In genomic region chr5:157732130-157732783, GRCh38 we compare ENCODE assay signal across 8 cellular contexts. TPM values are rescaled to one million over a fixed set of nuclear protein-coding genes. Genes with fewer than 3 reads are reported as not detected.
A peak's percentile ranks its signal among the peaks of the same experiment; 100 is the strongest.
DNase-seq lines count a peak whose midpoint lies in the region; ATAC-seq and TF ChIP-seq lines count a peak whose summit lies in the region.

No MANE protein-coding gene starts in this region.

- H3K27me3 ChIP-seq in iPS-20b (ENCODE audit: insufficient read depth, low read length) (no peaks in the 10 kb centered on the region), stomach smooth muscle (ENCODE audit: control insufficient read depth in 1 of 2, insufficient read depth in 2 of 2, low read length in 2 of 2) (no peaks in the 10 kb centered on the region)

- no peaks in the 10 kb centered on the region for H3K27me3 Mint-ChIP-seq in activated CD4-positive, alpha-beta T cell treated with anti-CD3 and anti-CD28 coated beads, Interleukin-2, amount 10 ng/mL, durations not matched to agents 24 days and 14 days
- no peaks in the 10 kb centered on the region for H3K27me3 Mint-ChIP-seq in activated CD8-positive, alpha-beta T cell treated with anti-CD3 and anti-CD28 coated beads for 36 hours

- DNase-seq in activated CD4-positive, alpha-beta T cell treated with anti-CD3 and anti-CD28 coated beads, Interleukin-2, amount 10 ng/mL, durations not matched to agents 24 days and 14 days: no peak
- no peak for DNase-seq in activated CD4-positive, alpha-beta T cell treated with anti-CD3 and anti-CD28 coated beads, Interleukin-2, amount 50 U/mL, for 48 hours
- no peak for DNase-seq in activated CD8-positive, alpha-beta T cell treated with anti-CD3 and anti-CD28 coated beads for 36 hours
- DNase-seq in GM10248 (ENCODE audit: extremely low spot score) (no peak), mesenteric fat pad (ENCODE audit: low spot score) (no peak)

- intact Hi-C loops in activated CD4-positive, alpha-beta T cell treated with anti-CD3 and anti-CD28 coated beads, Interleukin-2, amount 10 ng/mL, durations not matched to agents 24 days and 14 days (cut with micrococcal nuclease): loop anchor here (5.0 kb wide), 2 partner anchors 270 to 1725 kb away; partner anchors contain the start of gene NIPAL4
- intact Hi-C loops in activated CD8-positive, alpha-beta T cell treated with anti-CD3 and anti-CD28 coated beads for 36 hours (cut with micrococcal nuclease): no loop called here

- H3K36me3 Mint-ChIP-seq in activated CD4-positive, alpha-beta T cell treated with anti-CD3 and anti-CD28 coated beads, Interleukin-2, amount 10 ng/mL, durations not matched to agents 24 days and 14 days (ENCODE audit: low read depth): peaks cover 22% of the 10 kb centered on the region
- H3K36me3 Mint-ChIP-seq in activated CD8-positive, alpha-beta T cell treated with anti-CD3 and anti-CD28 coated beads for 36 hours (ENCODE audit: low read depth): peaks cover 17% of the 10 kb centered on the region

- POLR2A ChIA-PET in activated CD8-positive, alpha-beta T cell treated with anti-CD3 and anti-CD28 coated beads for 36 hours (lab: Charles Lee): interaction anchor here (0.8 to 1.3 kb wide), 3 partner anchors 10 to 460 kb away, joined by 3 to 8 read pairs (median 4); partner anchors contain the start of gene LSM11
- POLR2A ChIA-PET in GM10248 (lab: Yijun Ruan, JAX): no interaction called here

- peaks cover 25% of the 10 kb centered on the region for H3K4me1 Mint-ChIP-seq in activated CD4-positive, alpha-beta T cell treated with anti-CD3 and anti-CD28 coated beads, Interleukin-2, amount 10 ng/mL, durations not matched to agents 24 days and 14 days
- H3K4me1 Mint-ChIP-seq in activated CD8-positive, alpha-beta T cell treated with anti-CD3 and anti-CD28 coated beads for 36 hours (ENCODE audit: low read depth): peaks cover 26% of the 10 kb centered on the region

- CTCF ChIA-PET in activated CD8-positive, alpha-beta T cell treated with anti-CD3 and anti-CD28 coated beads for 36 hours (lab: Charles Lee): interaction anchor here (0.6 to 2.8 kb wide), 7 partner anchors 9 to 300 kb away, joined by 3 to 33 read pairs (median 3); partner anchors contain the start of gene LSM11
- CTCF ChIA-PET in GM10248 (lab: Yijun Ruan, JAX): interaction anchor here (0.6 to 6.9 kb wide), 5 partner anchors 10 to 404 kb away, joined by 3 to 73 read pairs (median 10); partner anchors contain the start of gene LSM11

- ATAC-seq in activated CD8-positive, alpha-beta T cell treated with anti-CD3 and anti-CD28 coated beads for 36 hours: no peak
- no peak for ATAC-seq in GM21528 (IDR thresholded peaks at IDR 0.05; ENCODE audit: low FRiP score, unreplicated experiment)

- H3K9ac ChIP-seq in iPS-20b (ENCODE audit: low read depth, low read length) (peak overlapping the region; percentile 87; the same call in 1 of the 2 replicates), stomach smooth muscle (ENCODE audit: low read length in 2 of 2) (peak overlapping the region in 1 of 2 donors; percentile 87)

- TF ChIP-seq CTCF in activated CD8-positive, alpha-beta T cell treated with anti-CD3 and anti-CD28 coated beads for 36 hours (IDR thresholded peaks at IDR 0.05): no peak
- no peak for TF ChIP-seq CTCF in GM10248 (IDR thresholded peaks at IDR 0.05; ENCODE audit: control extremely low read depth, extremely low read depth, low read depth, missing control alignments)

- H3K4me3 ChIP-seq in iPS-20b (ENCODE audit: low read length) (peak overlapping the region; percentile 91), stomach smooth muscle (ENCODE audit: low read length in 2 of 2) (peak overlapping the region; percentile 96 to 99)

- no peak overlapping the region for H3K27ac Mint-ChIP-seq in activated CD4-positive, alpha-beta T cell treated with anti-CD3 and anti-CD28 coated beads, Interleukin-2, amount 10 ng/mL, durations not matched to agents 24 days and 14 days
- no peak overlapping the region for H3K27ac Mint-ChIP-seq in activated CD8-positive, alpha-beta T cell treated with anti-CD3 and anti-CD28 coated beads for 36 hours

- H3K9me3 Mint-ChIP-seq in activated CD4-positive, alpha-beta T cell treated with anti-CD3 and anti-CD28 coated beads, Interleukin-2, amount 10 ng/mL, durations not matched to agents 24 days and 14 days: no peaks in the 10 kb centered on the region
- peaks cover 2% of the 10 kb centered on the region for H3K9me3 Mint-ChIP-seq in activated CD8-positive, alpha-beta T cell treated with anti-CD3 and anti-CD28 coated beads for 36 hours

- peak overlapping the region; percentile 97 for H3K4me3 Mint-ChIP-seq in activated CD4-positive, alpha-beta T cell treated with anti-CD3 and anti-CD28 coated beads, Interleukin-2, amount 10 ng/mL, durations not matched to agents 24 days and 14 days
- H3K4me3 Mint-ChIP-seq in activated CD8-positive, alpha-beta T cell treated with anti-CD3 and anti-CD28 coated beads for 36 hours: peak overlapping the region; percentile 92

- H3K27ac ChIP-seq in iPS-20b (ENCODE audit: low read length): no peak overlapping the region
- H3K27ac ChIP-seq in stomach smooth muscle (ENCODE audit: low read length): peak overlapping the region; percentile 88

- H3K4me1 ChIP-seq in iPS-20b (ENCODE audit: insufficient read depth, low read length): 0 out of 2 replicates have a peak, but pooled peaks cover 3% of the 10 kb centered on the region
- peaks cover 4% of the 10 kb centered on the region for H3K4me1 ChIP-seq in stomach smooth muscle (ENCODE audit: control insufficient read depth, insufficient read depth, low read length)

- H3K36me3 ChIP-seq in iPS-20b (ENCODE audit: insufficient read depth, low read depth, low read length) (peaks cover 33% of the 10 kb centered on the region), stomach smooth muscle (ENCODE audit: control insufficient read depth in 2 of 2, insufficient read depth in 2 of 2, low read length in 2 of 2) (peaks cover 8 to 12% of the 10 kb centered on the region in 2 donors)

- H3K9me3 ChIP-seq in iPS-20b (ENCODE audit: insufficient read depth, low read depth, low read length): no peaks in the 10 kb centered on the region
- H3K9me3 ChIP-seq in stomach smooth muscle (ENCODE audit: control insufficient read depth in 2 of 2, low read length in 2 of 2): no peaks in the 10 kb centered on the region

RNA-seq across cellular contexts. Expression of gene THG1L, which starts 1.0 kb away (rescaled TPM):
- 25.0 and 26.7 TPM in 2 replicates for total RNA-seq in activated CD4-positive, alpha-beta T cell treated with anti-CD3 and anti-CD28 coated beads, Interleukin-2, amount 10 ng/mL, durations not matched to agents 24 days and 14 days
- total RNA-seq in activated CD8-positive, alpha-beta T cell treated with anti-CD3 and anti-CD28 coated beads for 36 hours: 10 to 100 TPM; 24.9 to 26.6 TPM
- total RNA-seq in mesenteric fat pad: 7.5 TPM

RNA-seq across cellular contexts. Expression of gene LSM11, which starts 11.3 kb away (rescaled TPM):
- total RNA-seq in activated CD4-positive, alpha-beta T cell treated with anti-CD3 and anti-CD28 coated beads, Interleukin-2, amount 10 ng/mL, durations not matched to agents 24 days and 14 days: 8.6 and 9.2 TPM in 2 replicates
- total RNA-seq in activated CD8-positive, alpha-beta T cell treated with anti-CD3 and anti-CD28 coated beads for 36 hours: 1 to 10 TPM; 7.0 to 7.3 TPM
- 2.1 TPM for total RNA-seq in mesenteric fat pad
